ENCODE assay signal across 1 cellular context in the genomic region with DNA sequence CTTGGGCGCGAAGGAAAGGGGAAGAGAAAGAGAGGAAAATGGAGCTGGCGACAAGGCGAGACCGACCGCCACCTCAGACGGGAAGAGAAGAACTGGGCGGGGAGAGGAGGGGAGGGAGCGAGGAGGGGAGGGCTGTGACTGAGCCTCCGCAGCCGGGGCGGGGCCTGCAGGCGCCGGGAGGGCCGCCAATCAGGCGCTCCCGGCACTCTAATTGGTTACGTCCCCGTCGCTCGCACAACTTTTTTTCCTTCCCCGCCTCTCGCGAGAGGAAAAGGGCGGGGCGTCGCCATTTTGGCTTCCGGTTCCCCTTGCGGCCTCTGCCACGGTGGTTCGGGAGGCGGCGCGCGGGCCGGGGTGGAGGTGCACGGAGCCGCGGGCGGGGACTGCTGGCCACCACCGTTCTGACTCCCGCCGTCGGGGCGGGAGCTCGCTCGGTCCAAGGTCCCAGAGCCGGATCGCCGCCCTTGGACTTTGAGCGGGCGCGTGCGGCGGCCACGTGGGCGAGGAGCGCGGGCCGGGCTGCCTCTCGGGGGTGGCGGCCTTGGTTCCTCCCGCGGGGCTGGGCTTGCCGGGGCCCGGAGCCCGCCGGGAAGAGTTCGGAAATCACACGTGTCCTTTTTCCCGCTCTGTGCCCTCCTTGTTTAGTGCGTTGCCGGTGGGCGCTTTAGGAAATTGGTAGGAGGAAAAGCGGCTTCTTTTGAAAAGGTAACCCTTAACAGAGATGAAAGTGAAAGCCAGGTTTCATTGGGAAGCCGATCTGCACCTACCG.
A peak's percentile ranks its signal among the peaks of the same experiment; 100 is the strongest.
TF ChIP-seq lines count a peak whose summit lies in the region.

Gene GDI2 (minus strand): TSS at position 94 of the 769 bp plus-strand sequence. CDS start 176 bp downstream, outside the sequence.

TF ChIP-seq in K562, 482 proteins besides CTCF, POLR2A, EP300 and RAD21 (continued from another document and continues in another):
- TF ChIP-seq, protein P1, sequence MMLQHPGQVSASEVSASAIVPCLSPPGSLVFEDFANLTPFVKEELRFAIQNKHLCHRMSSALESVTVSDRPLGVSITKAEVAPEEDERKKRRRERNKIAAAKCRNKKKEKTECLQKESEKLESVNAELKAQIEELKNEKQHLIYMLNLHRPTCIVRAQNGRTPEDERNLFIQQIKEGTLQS (IDR thresholded peaks at IDR 0.05): no peak
- TF ChIP-seq, protein P1 (CRISPR knock-in tag; conservative IDR thresholded peaks at IDR 0.05): peak; percentile 52; the same call in 1 of the 2 replicates
- TF ChIP-seq, protein P2, sequence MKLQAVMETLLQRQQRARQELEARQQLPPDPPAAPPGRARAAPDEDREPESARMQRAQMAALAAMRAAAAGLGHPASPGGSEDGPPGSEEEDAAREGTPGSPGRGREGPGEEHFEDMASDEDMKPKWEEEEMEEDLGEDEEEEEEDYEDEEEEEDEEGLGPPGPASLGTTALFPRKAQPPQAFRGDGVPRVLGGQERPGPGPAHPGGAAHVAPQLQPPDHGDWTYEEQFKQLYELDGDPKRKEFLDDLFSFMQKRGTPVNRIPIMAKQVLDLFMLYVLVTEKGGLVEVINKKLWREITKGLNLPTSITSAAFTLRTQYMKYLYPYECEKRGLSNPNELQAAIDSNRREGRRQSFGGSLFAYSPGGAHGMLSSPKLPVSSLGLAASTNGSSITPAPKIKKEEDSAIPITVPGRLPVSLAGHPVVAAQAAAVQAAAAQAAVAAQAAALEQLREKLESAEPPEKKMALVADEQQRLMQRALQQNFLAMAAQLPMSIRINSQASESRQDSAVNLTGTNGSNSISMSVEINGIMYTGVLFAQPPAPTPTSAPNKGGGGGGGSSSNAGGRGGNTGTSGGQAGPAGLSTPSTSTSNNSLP (IDR thresholded peaks at IDR 0.05; ENCODE audit: borderline replicate concordance, low read depth, low read length): no peak
- no peak for TF ChIP-seq ZNF121 (CRISPR knock-in tag; conservative IDR thresholded peaks at IDR 0.05)
- TF ChIP-seq ZNF785 (CRISPR knock-in tag; IDR thresholded peaks at IDR 0.05): no peak
- TF ChIP-seq, protein P3, sequence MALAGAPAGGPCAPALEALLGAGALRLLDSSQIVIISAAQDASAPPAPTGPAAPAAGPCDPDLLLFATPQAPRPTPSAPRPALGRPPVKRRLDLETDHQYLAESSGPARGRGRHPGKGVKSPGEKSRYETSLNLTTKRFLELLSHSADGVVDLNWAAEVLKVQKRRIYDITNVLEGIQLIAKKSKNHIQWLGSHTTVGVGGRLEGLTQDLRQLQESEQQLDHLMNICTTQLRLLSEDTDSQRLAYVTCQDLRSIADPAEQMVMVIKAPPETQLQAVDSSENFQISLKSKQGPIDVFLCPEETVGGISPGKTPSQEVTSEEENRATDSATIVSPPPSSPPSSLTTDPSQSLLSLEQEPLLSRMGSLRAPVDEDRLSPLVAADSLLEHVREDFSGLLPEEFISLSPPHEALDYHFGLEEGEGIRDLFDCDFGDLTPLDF (CRISPR knock-in tag; IDR thresholded peaks at IDR 0.05): peak; percentile 94
- TF ChIP-seq PRPF4 (IDR thresholded peaks at IDR 0.05; ENCODE audit: insufficient read depth, low read depth, low read length, poor library complexity, severe bottlenecking): peak; percentile 26
- peak in 1 of 2 experiments; percentile 27; a peak in 1 of 4 replicates for TF ChIP-seq ZMIZ1 (IDR thresholded peaks at IDR 0.05; ENCODE audit: low read depth in 2 of 2, low read length in 2 of 2)
- TF ChIP-seq DLX4 (CRISPR knock-in tag; IDR thresholded peaks at IDR 0.05): no peak
- TF ChIP-seq, protein P4, sequence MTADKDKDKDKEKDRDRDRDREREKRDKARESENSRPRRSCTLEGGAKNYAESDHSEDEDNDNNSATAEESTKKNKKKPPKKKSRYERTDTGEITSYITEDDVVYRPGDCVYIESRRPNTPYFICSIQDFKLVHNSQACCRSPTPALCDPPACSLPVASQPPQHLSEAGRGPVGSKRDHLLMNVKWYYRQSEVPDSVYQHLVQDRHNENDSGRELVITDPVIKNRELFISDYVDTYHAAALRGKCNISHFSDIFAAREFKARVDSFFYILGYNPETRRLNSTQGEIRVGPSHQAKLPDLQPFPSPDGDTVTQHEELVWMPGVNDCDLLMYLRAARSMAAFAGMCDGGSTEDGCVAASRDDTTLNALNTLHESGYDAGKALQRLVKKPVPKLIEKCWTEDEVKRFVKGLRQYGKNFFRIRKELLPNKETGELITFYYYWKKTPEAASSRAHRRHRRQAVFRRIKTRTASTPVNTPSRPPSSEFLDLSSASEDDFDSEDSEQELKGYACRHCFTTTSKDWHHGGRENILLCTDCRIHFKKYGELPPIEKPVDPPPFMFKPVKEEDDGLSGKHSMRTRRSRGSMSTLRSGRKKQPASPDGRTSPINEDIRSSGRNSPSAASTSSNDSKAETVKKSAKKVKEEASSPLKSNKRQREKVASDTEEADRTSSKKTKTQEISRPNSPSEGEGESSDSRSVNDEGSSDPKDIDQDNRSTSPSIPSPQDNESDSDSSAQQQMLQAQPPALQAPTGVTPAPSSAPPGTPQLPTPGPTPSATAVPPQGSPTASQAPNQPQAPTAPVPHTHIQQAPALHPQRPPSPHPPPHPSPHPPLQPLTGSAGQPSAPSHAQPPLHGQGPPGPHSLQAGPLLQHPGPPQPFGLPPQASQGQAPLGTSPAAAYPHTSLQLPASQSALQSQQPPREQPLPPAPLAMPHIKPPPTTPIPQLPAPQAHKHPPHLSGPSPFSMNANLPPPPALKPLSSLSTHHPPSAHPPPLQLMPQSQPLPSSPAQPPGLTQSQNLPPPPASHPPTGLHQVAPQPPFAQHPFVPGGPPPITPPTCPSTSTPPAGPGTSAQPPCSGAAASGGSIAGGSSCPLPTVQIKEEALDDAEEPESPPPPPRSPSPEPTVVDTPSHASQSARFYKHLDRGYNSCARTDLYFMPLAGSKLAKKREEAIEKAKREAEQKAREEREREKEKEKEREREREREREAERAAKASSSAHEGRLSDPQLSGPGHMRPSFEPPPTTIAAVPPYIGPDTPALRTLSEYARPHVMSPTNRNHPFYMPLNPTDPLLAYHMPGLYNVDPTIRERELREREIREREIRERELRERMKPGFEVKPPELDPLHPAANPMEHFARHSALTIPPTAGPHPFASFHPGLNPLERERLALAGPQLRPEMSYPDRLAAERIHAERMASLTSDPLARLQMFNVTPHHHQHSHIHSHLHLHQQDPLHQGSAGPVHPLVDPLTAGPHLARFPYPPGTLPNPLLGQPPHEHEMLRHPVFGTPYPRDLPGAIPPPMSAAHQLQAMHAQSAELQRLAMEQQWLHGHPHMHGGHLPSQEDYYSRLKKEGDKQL (CRISPR knock-in tag; IDR thresholded peaks at IDR 0.05; ENCODE audit: borderline replicate concordance): peak; percentile 67; the same call in 1 of the 2 replicates
- no peak for TF ChIP-seq STAT5B (CRISPR knock-in tag; IDR thresholded peaks at IDR 0.05)
- no peak for TF ChIP-seq HNRNPUL1 (IDR thresholded peaks at IDR 0.05; ENCODE audit: low read length)
- peak; percentile 59; the same call in 1 of the 2 replicates for TF ChIP-seq DMBX1 (CRISPR knock-in tag; IDR thresholded peaks at IDR 0.05; ENCODE audit: borderline replicate concordance)
- 0 out of 4 replicates have a peak, but pooled peaks of 1 of the 2 experiments have one; percentile 68 for TF ChIP-seq MLX (CRISPR knock-in tag; conservative IDR thresholded peaks at IDR 0.05)
- TF ChIP-seq RBM17 (IDR thresholded peaks at IDR 0.05; ENCODE audit: borderline replicate concordance, low read depth, low read length): no peak
- peak; percentile 89 for TF ChIP-seq U2AF1 (optimal IDR thresholded peaks at IDR 0.05; ENCODE audit: low read depth, low read length)
- TF ChIP-seq PTTG1 (tag; IDR thresholded peaks at IDR 0.05; ENCODE audit: low read depth): no peak
- no peak for TF ChIP-seq TAL1 (IDR thresholded peaks at IDR 0.05)
- TF ChIP-seq, protein P5, sequence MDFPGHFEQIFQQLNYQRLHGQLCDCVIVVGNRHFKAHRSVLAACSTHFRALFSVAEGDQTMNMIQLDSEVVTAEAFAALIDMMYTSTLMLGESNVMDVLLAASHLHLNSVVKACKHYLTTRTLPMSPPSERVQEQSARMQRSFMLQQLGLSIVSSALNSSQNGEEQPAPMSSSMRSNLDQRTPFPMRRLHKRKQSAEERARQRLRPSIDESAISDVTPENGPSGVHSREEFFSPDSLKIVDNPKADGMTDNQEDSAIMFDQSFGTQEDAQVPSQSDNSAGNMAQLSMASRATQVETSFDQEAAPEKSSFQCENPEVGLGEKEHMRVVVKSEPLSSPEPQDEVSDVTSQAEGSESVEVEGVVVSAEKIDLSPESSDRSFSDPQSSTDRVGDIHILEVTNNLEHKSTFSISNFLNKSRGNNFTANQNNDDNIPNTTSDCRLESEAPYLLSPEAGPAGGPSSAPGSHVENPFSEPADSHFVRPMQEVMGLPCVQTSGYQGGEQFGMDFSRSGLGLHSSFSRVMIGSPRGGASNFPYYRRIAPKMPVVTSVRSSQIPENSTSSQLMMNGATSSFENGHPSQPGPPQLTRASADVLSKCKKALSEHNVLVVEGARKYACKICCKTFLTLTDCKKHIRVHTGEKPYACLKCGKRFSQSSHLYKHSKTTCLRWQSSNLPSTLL (IDR thresholded peaks at IDR 0.05): no peak
- TF ChIP-seq SMARCA5 (IDR thresholded peaks at IDR 0.05): no peak
- TF ChIP-seq ZNF263 (CRISPR knock-in tag; IDR thresholded peaks at IDR 0.05; ENCODE audit: borderline replicate concordance): peak; percentile 42; the same call in 1 of the 2 replicates
- TF ChIP-seq ZNF12 (CRISPR knock-in tag; IDR thresholded peaks at IDR 0.05): no peak
- TF ChIP-seq POLR2H (tag; IDR thresholded peaks at IDR 0.05; ENCODE audit: low read depth): peak; percentile 89
- TF ChIP-seq SRF (CRISPR knock-in tag; IDR thresholded peaks at IDR 0.05): no peak; a peak in 1 of 4 replicates
- no peak for TF ChIP-seq GTF3C2 (IDR thresholded peaks at IDR 0.05; ENCODE audit: borderline replicate concordance, extremely low read depth, insufficient read length)
- TF ChIP-seq, protein P6, sequence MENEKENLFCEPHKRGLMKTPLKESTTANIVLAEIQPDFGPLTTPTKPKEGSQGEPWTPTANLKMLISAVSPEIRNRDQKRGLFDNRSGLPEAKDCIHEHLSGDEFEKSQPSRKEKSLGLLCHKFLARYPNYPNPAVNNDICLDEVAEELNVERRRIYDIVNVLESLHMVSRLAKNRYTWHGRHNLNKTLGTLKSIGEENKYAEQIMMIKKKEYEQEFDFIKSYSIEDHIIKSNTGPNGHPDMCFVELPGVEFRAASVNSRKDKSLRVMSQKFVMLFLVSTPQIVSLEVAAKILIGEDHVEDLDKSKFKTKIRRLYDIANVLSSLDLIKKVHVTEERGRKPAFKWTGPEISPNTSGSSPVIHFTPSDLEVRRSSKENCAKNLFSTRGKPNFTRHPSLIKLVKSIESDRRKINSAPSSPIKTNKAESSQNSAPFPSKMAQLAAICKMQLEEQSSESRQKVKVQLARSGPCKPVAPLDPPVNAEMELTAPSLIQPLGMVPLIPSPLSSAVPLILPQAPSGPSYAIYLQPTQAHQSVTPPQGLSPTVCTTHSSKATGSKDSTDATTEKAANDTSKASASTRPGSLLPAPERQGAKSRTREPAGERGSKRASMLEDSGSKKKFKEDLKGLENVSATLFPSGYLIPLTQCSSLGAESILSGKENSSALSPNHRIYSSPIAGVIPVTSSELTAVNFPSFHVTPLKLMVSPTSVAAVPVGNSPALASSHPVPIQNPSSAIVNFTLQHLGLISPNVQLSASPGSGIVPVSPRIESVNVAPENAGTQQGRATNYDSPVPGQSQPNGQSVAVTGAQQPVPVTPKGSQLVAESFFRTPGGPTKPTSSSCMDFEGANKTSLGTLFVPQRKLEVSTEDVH (IDR thresholded peaks at IDR 0.05; ENCODE audit: low read depth, partially characterized antibody): peak; percentile 80
